Comparison of ENCODE assay signal across 13 cellular contexts in the genomic region with DNA sequence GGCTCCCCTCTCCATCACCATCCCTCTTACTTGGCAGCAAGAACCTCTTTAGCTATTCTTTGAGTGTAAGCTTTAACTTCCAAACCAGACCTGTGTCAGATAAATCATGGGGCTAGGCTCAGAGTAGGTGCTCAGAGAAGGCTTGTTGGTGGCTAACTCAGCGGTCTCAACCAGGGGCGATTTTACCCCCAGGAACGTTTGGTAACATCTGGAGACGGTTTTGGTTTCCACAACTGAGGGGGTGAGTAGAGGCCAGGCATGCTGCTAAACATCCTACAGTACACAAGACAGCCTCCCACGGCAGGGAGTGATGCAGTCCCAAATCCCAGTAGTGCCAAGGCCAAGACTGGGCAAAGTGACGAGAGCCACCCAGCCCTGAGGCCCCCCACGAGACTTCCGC. TPM values are rescaled to one million over a fixed set of nuclear protein-coding genes. Genes with fewer than 3 reads are reported as not detected.
A peak's percentile ranks its signal among the peaks of the same experiment; 100 is the strongest.
DNase-seq lines count a peak whose midpoint lies in the region; ATAC-seq and TF ChIP-seq lines count a peak whose summit lies in the region.
"Had no signal": no experiment of that assay in that cellular context is flagged by ENCODE, and none has a peak within 500 bp of the region (broad histone marks: within the 10 kb centered on the region; RNA-seq: fewer than 3 reads in every experiment).

No MANE protein-coding gene starts in this region.

- H3K4me1 Mint-ChIP-seq in CD8-positive, alpha-beta memory T cell, result peaks cover 47 to 68% (median 68%) of the 10 kb centered on the region in 3 donors
- H3K4me1 Mint-ChIP-seq in activated naive CD8-positive, alpha-beta T cell (ENCODE audit: low read depth), result peaks cover 55% of the 10 kb centered on the region

- ATAC-seq in HG03159 (IDR thresholded peaks at IDR 0.05; ENCODE audit: unreplicated experiment), result no peak

- H3K27ac Mint-ChIP-seq in CD8-positive, alpha-beta memory T cell, result peak overlapping the region; percentile 88 to 98 (median 96)
- peak overlapping the region; percentile 80 for H3K27ac Mint-ChIP-seq in activated naive CD8-positive, alpha-beta T cell

- no peak overlapping the region for H3K4me2 ChIP-seq in osteoblast (ENCODE audit: insufficient read depth, low read length)

- no peak overlapping the region for H3K4me3 ChIP-seq in CD8-positive, alpha-beta memory T cell (ENCODE audit: low read length)
- H3K4me3 ChIP-seq in HEK293 (ENCODE audit: low read depth, low read length) (no peak overlapping the region), osteoblast (ENCODE audit: insufficient read depth, low read length) (no peak overlapping the region)

- no peaks in the 10 kb centered on the region for H3K79me2 ChIP-seq in osteoblast (ENCODE audit: insufficient read depth, low read length)

- CTCF ChIA-PET in CD8-positive, alpha-beta memory T cell (lab: Charles Lee), result no interaction called here
- CTCF ChIA-PET in HEK293 (lab: Yijun Ruan, JAX), result interaction anchor here (0.5 to 5.5 kb wide), 6 partner anchors 12 to 1049 kb away, joined by 3 to 38 read pairs (median 4); no protein-coding TSS in a partner anchor

- peaks cover 0 to 7% of the 10 kb centered on the region in 2 donors for H3K27me3 Mint-ChIP-seq in CD8-positive, alpha-beta memory T cell
- no peaks in the 10 kb centered on the region for H3K27me3 Mint-ChIP-seq in activated naive CD8-positive, alpha-beta T cell

- H2AFZ ChIP-seq in osteoblast (ENCODE audit: low read length), result no peak overlapping the region

- no peak for TF ChIP-seq CTCF in HEK293 (tag by site-specific recombination; IDR thresholded peaks at IDR 0.05)
- TF ChIP-seq CTCF in osteoblast (IDR thresholded peaks at IDR 0.05; ENCODE audit: extremely low read depth, low read depth, low read length), result no peak

- peak overlapping the region; percentile 32 to 81 (median 69) for H3K4me3 Mint-ChIP-seq in CD8-positive, alpha-beta memory T cell
- peak overlapping the region; percentile 43 for H3K4me3 Mint-ChIP-seq in activated naive CD8-positive, alpha-beta T cell

- no peak for DNase-seq in CD8-positive, alpha-beta memory T cell
- DNase-seq in osteoblast (ENCODE audit: insufficient read length, low spot score, missing footprints), result peak; percentile 15
- no peak for DNase-seq in NCI-H1092 treated with DMSO at 0.1 percent for 48 hours (lab: John Stamatoyannopoulos, UW)
- no peak for DNase-seq in OCI-M1 (lab: John Stamatoyannopoulos, UW)
- DNase-seq: aorta; stimulated activated CD4-positive, alpha-beta T cell treated with anti-CD3 and anti-CD28 coated beads, Interleukin-2, amount 100 ng/mL, for 48 hours; stomach; SW 1271 had no signal

- H3K27me3 ChIP-seq in CD8-positive, alpha-beta memory T cell (ENCODE audit: insufficient read depth, low read length, poor library complexity, severe bottlenecking), result no peaks in the 10 kb centered on the region
- no peaks in the 10 kb centered on the region for H3K27me3 ChIP-seq in osteoblast (ENCODE audit: insufficient read depth, low read length)
- H3K27me3 ChIP-seq: stomach had no signal

- no peaks in the 10 kb centered on the region for H3K36me3 ChIP-seq in CD8-positive, alpha-beta memory T cell (ENCODE audit: insufficient read depth, low read length)
- H3K36me3 ChIP-seq in HEK293 (ENCODE audit: control insufficient read depth in 2 of 2, insufficient read depth in 1 of 2, low read length in 2 of 2) (no peaks in the 10 kb centered on the region), osteoblast (ENCODE audit: insufficient read depth, low read length) (no peaks in the 10 kb centered on the region)
- H3K36me3 ChIP-seq: stomach had no signal

- H4K20me1 ChIP-seq in osteoblast (ENCODE audit: insufficient read depth, low read length), result no peaks in the 10 kb centered on the region

- peak overlapping the region; percentile 64 for H3K27ac ChIP-seq in CD8-positive, alpha-beta memory T cell (ENCODE audit: low read depth, low read length)
- H3K27ac ChIP-seq in HEK293 (ENCODE audit: extremely low read depth, low read depth, low read length), result no peak overlapping the region
- no peak overlapping the region for H3K27ac ChIP-seq in osteoblast (ENCODE audit: low read depth, low read length)

- H3K36me3 Mint-ChIP-seq in CD8-positive, alpha-beta memory T cell, result no peaks in the 10 kb centered on the region
- H3K36me3 Mint-ChIP-seq in activated naive CD8-positive, alpha-beta T cell, result no peaks in the 10 kb centered on the region

- H3K4me1 ChIP-seq in CD8-positive, alpha-beta memory T cell (ENCODE audit: insufficient read depth, low read length), result peaks cover 59% of the 10 kb centered on the region
- H3K4me1 ChIP-seq in HEK293 (ENCODE audit: control insufficient read depth, insufficient read depth, low read length), result no peaks in the 10 kb centered on the region; the same call in 1 of the 2 replicates
- no peaks in the 10 kb centered on the region for H3K4me1 ChIP-seq in osteoblast (ENCODE audit: insufficient read depth, low read length)

- POLR2A ChIA-PET in CD8-positive, alpha-beta memory T cell (lab: Charles Lee), result no interaction called here
- POLR2A ChIA-PET in HEK293 (lab: Yijun Ruan, JAX), result no interaction called here

- H3K9me3 ChIP-seq in CD8-positive, alpha-beta memory T cell (ENCODE audit: low read length), result no peaks in the 10 kb centered on the region
- H3K9me3 ChIP-seq in HEK293 (ENCODE audit: control insufficient read depth, insufficient read depth, low read depth, low read length), result no peaks in the 10 kb centered on the region
- H3K9me3 ChIP-seq in osteoblast (ENCODE audit: low read depth, low read length), result no peaks in the 10 kb centered on the region
- H3K9me3 ChIP-seq: stomach had no signal

- H3K9me3 Mint-ChIP-seq in CD8-positive, alpha-beta memory T cell, result no peaks in the 10 kb centered on the region
- H3K9me3 Mint-ChIP-seq in activated naive CD8-positive, alpha-beta T cell (ENCODE audit: low read depth), result no peaks in the 10 kb centered on the region

TF ChIP-seq in HEK293, 187 proteins besides CTCF, POLR2A, EP300 and RAD21:
- TF ChIP-seq TRIM28 (IDR thresholded peaks at IDR 0.05; ENCODE audit: borderline replicate concordance, low read length), result no peak
- TF ChIP-seq, protein P1, sequence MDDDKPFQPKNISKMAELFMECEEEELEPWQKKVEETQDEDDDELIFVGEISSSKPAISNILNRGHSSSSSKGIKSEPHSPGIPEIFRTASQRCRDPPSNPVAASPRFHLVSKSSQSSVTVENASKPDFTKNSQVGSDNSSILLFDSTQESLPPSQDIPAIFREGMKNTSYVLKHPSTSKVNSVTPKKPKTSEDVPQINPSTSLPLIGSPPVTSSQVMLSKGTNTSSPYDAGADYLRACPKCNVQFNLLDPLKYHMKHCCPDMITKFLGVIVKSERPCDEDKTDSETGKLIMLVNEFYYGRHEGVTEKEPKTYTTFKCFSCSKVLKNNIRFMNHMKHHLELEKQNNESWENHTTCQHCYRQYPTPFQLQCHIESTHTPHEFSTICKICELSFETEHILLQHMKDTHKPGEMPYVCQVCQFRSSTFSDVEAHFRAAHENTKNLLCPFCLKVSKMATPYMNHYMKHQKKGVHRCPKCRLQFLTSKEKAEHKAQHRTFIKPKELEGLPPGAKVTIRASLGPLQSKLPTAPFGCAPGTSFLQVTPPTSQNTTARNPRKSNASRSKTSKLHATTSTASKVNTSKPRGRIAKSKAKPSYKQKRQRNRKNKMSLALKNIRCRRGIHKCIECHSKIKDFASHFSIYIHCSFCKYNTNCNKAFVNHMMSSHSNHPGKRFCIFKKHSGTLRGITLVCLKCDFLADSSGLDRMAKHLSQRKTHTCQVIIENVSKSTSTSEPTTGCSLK (tag by site-specific recombination; IDR thresholded peaks at IDR 0.05), result no peak
- no peak for TF ChIP-seq BCL11B (tag by site-specific recombination; IDR thresholded peaks at IDR 0.05; ENCODE audit: low read depth)
- no peak for TF ChIP-seq ZNF140 (tag by site-specific recombination; IDR thresholded peaks at IDR 0.05)
- TF ChIP-seq ZFHX2 (tag by site-specific recombination; conservative IDR thresholded peaks at IDR 0.05), result 0 out of 2 replicates have a peak, but pooled peaks have one; percentile 20
- TF ChIP-seq ZNF785 (tag by site-specific recombination; IDR thresholded peaks at IDR 0.05), result no peak
- 0 out of 2 replicates have a peak, but pooled peaks have one; percentile 14 for TF ChIP-seq EGR2 (tag by site-specific recombination; IDR thresholded peaks at IDR 0.05; ENCODE audit: low read depth)

RNA-seq across cellular contexts. Expression of a gene that starts 59.1 kb away (rescaled TPM):
- total RNA-seq in CD8-positive, alpha-beta memory T cell, result not detected
- not detected for polyA plus RNA-seq in CD8-positive, alpha-beta memory T cell
- under 0.01 and 0.36 TPM in 2 replicates for total RNA-seq in osteoblast
- total RNA-seq: frontal cortex, pulmonary artery endothelial cell had no signal
- polyA plus RNA-seq: aorta had no signal
